In the genomic region with DNA sequence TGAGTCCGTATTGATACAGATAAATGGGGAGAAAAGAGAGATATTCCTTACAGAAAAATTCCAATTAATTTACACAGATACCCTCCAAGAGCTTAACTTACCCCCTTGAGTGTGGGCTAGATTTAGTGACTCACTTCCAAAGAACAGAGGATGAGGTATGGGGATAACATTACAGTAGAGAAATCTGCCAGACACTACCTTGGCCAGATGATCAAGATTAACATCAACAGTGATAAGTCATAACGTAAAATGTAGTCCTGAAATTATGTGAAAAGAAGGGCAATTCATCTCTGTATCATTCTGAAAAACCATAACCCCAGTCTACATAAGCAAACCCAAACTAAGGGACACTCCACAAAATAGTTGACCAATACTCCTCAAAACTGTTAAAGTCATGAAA, we compare ENCODE assay signal across 32 cellular contexts.
"Had no signal": no experiment of that assay in that cellular context is flagged by ENCODE, and none has a peak within 500 bp of the region (broad histone marks: within the 10 kb centered on the region; RNA-seq: fewer than 3 reads in every experiment).

No MANE protein-coding gene starts in this region.

- H3K27me3 ChIP-seq: adrenal gland, body of pancreas, brain microvascular endothelial cell, breast epithelium had no signal

- ATAC-seq: activated CD8-positive, alpha-beta T cell treated with anti-CD3 and anti-CD28 coated beads for 36 hours; activated T-cell treated with anti-CD3 and anti-CD28 coated beads, Interleukin-2, amount 50 U/mL, for 4 hours; body of pancreas had no signal

- H3K4me3 ChIP-seq: adrenal gland, body of pancreas, breast epithelium, coronary artery had no signal

- H3K9me3 ChIP-seq: body of pancreas had no signal

- H3K4me1 ChIP-seq: adrenal gland, body of pancreas, breast epithelium had no signal

- H3K36me3 ChIP-seq: adrenal gland, brain microvascular endothelial cell, breast epithelium had no signal

- H3K27me3 Mint-ChIP-seq: activated B cell treated with CpG ODN at 0.5 μM for 24 hours; activated CD4-positive, alpha-beta memory T cell treated with anti-CD3 and anti-CD28 coated beads for 36 hours; activated CD4-positive, alpha-beta T cell treated with anti-CD3 and anti-CD28 coated beads, Interleukin-2, amount 10 ng/mL, durations not matched to agents 7 days and 5 days; activated CD8-positive, alpha-beta T cell treated with anti-CD3 and anti-CD28 coated beads for 36 hours; activated naive CD8-positive, alpha-beta T cell treated with anti-CD3 and anti-CD28 coated beads, Interleukin-2, amount 10 ng/mL, durations not matched to agents 7 days and 5 days had no signal

- H3K4me1 Mint-ChIP-seq: activated CD4-positive, alpha-beta T cell treated with anti-CD3 and anti-CD28 coated beads, Interleukin-2, amount 10 ng/mL, durations not matched to agents 7 days and 5 days; activated naive CD8-positive, alpha-beta T cell treated with anti-CD3 and anti-CD28 coated beads, Interleukin-2, amount 10 ng/mL, durations not matched to agents 7 days and 5 days had no signal

- H3K27ac Mint-ChIP-seq: activated B cell treated with CpG ODN at 0.5 μM for 24 hours; activated CD4-positive, alpha-beta memory T cell treated with anti-CD3 and anti-CD28 coated beads for 36 hours; activated CD4-positive, alpha-beta T cell treated with anti-CD3 and anti-CD28 coated beads, Interleukin-2, amount 10 ng/mL, durations not matched to agents 7 days and 5 days; activated CD8-positive, alpha-beta T cell treated with anti-CD3 and anti-CD28 coated beads for 36 hours; activated naive CD4-positive, alpha-beta T cell treated with anti-CD3 and anti-CD28 coated beads for 36 hours; activated naive CD4-positive, alpha-beta T cell treated with anti-CD3 and anti-CD28 coated beads, Interleukin-2, amount 50 U/mL, for 72 hours; activated naive CD8-positive, alpha-beta T cell treated with anti-CD3 and anti-CD28 coated beads, Interleukin-2, amount 10 ng/mL, durations not matched to agents 7 days and 5 days; activated T-helper 1 cell treated with anti-CD3 and anti-CD28 coated beads, Interleukin-12 subunit alpha, Interleukin-12 subunit beta, Interleukin-2, Interleukin-4 antibody, amounts not matched to agents 30 ng/mL and 10 ng/mL and 1 ng/mL, durations not matched to agents 14 hours and 24 hours and 36 hours; T-helper 1 cell treated with Interleukin-12 subunit alpha and Interleukin-12 subunit beta and Interleukin-4 antibody, amounts not matched to agents 30 μg/mL and 1 μg/mL, for 36 hours; T-helper 2 cell treated with Interferon-gamma antibody and Interleukin-4, amounts not matched to agents 5 μg/mL and 100 μg/mL, for 36 hours had no signal

- DNase-seq: activated B cell treated with CpG ODN at 0.5 μM for 24 hours; activated CD4-positive, alpha-beta memory T cell treated with anti-CD3 and anti-CD28 coated beads for 36 hours; activated CD4-positive, alpha-beta T cell treated with anti-CD3 and anti-CD28 coated beads for 48 hours; activated CD4-positive, alpha-beta T cell treated with anti-CD3 and anti-CD28 coated beads, Interleukin-2, amount 10 ng/mL, durations not matched to agents 7 days and 5 days; activated CD4-positive, alpha-beta T cell treated with anti-CD3 and anti-CD28 coated beads, Interleukin-2, amount 50 U/mL, for 4 hours; activated CD4-positive, CD25-positive, alpha-beta regulatory T cell treated with anti-CD3 and anti-CD28 coated beads, Interleukin-2, amount 50 U/mL, for 72 hours; activated CD8-positive, alpha-beta memory T cell treated with anti-CD3 and anti-CD28 coated beads, Interleukin-2, amount 50 U/mL, for 4 hours; activated CD8-positive, alpha-beta T cell treated with anti-CD3 and anti-CD28 coated beads for 36 hours; activated effector memory CD4-positive, alpha-beta T cell treated with anti-CD3 and anti-CD28 coated beads, Interleukin-2, amount 50 U/mL, for 16 hours; activated gamma-delta T cell treated with Interleukin-2 at 50 U/mL for 16 hours; activated naive CD4-positive, alpha-beta T cell; activated naive CD4-positive, alpha-beta T cell treated with anti-CD3 and anti-CD28 coated beads for 36 hours; activated naive CD4-positive, alpha-beta T cell treated with anti-CD3 and anti-CD28 coated beads, Interleukin-2, amount 50 U/mL, for 16 hours; activated naive CD8-positive, alpha-beta T cell treated with anti-CD3 and anti-CD28 coated beads, Interleukin-2, amount 10 ng/mL, durations not matched to agents 7 days and 5 days; activated T-cell treated with anti-CD3 and anti-CD28 coated beads for 4 hours; activated T-cell treated with anti-CD3 and anti-CD28 coated beads, Interleukin-2, amount 50 U/mL, for 1 hour; activated T-cell treated with anti-CD3 and anti-CD28 coated beads, Interleukin-2, amount 50 U/mL, for 4 hours; adrenal gland; amniotic stem cell; aorta; body of pancreas; brain microvascular endothelial cell; central memory CD4-positive, alpha-beta T cell; T-helper 1 cell; T-helper 9 cell had no signal

- H3K27ac ChIP-seq: adrenal gland, body of pancreas, brain microvascular endothelial cell, breast epithelium, coronary artery, VCaP had no signal

- H3K4me3 Mint-ChIP-seq: activated B cell treated with CpG ODN at 0.5 μM for 24 hours; activated CD4-positive, alpha-beta memory T cell treated with anti-CD3 and anti-CD28 coated beads for 36 hours; activated CD4-positive, alpha-beta T cell treated with anti-CD3 and anti-CD28 coated beads, Interleukin-2, amount 10 ng/mL, durations not matched to agents 7 days and 5 days; activated CD8-positive, alpha-beta T cell treated with anti-CD3 and anti-CD28 coated beads for 36 hours; activated naive CD4-positive, alpha-beta T cell treated with anti-CD3 and anti-CD28 coated beads for 36 hours; activated naive CD8-positive, alpha-beta T cell treated with anti-CD3 and anti-CD28 coated beads, Interleukin-2, amount 10 ng/mL, durations not matched to agents 7 days and 5 days; activated T-cell treated with anti-CD3 and anti-CD28 coated beads, Interleukin-2, amount 50 U/mL, for 4 hours; activated T-helper 1 cell treated with anti-CD3 and anti-CD28 coated beads, Interleukin-12 subunit alpha, Interleukin-12 subunit beta, Interleukin-2, Interleukin-4 antibody, amounts not matched to agents 30 ng/mL and 10 ng/mL and 1 ng/mL, durations not matched to agents 14 hours and 24 hours and 36 hours; T-helper 1 cell treated with Interleukin-12 subunit alpha and Interleukin-12 subunit beta and Interleukin-4 antibody, amounts not matched to agents 30 μg/mL and 1 μg/mL, for 36 hours; T-helper 2 cell treated with Interferon-gamma antibody and Interleukin-4, amounts not matched to agents 5 μg/mL and 100 μg/mL, for 36 hours had no signal
